Comparison of ENCODE assay signal across 24 cellular contexts in genomic region chr10:43372751-43373445, GRCh38. TPM values are rescaled to one million over a fixed set of nuclear protein-coding genes. Genes with fewer than 3 reads are reported as not detected.
DNase-seq lines count a peak whose midpoint lies in the region; ATAC-seq, FAIRE-seq and TF ChIP-seq lines count a peak whose summit lies in the region.
"Had no signal": no experiment of that assay in that cellular context is flagged by ENCODE, and none has a peak within 500 bp of the region (broad histone marks: within the 10 kb centered on the region; RNA-seq: fewer than 3 reads in every experiment).

No MANE protein-coding gene starts in this region.

- no peak for TF ChIP-seq CTCF in right atrium auricular region (IDR thresholded peaks at IDR 0.05)
- no peak for TF ChIP-seq CTCF in kidney (IDR thresholded peaks at IDR 0.05; ENCODE audit: borderline replicate concordance, extremely low read depth, insufficient read depth)

- intact Hi-C loops in left ventricle myocardium superior (cut with micrococcal nuclease) (no loop called here), kidney (cut with DNase I) (no loop called here), posterior cingulate gyrus (cut with DNase I) (no loop called here)

- H3K4me1 ChIP-seq in right atrium auricular region, result no peaks in the 10 kb centered on the region
- H3K4me1 ChIP-seq in kidney (ENCODE audit: control insufficient read depth in 1 of 2, insufficient read depth in 1 of 2, low read depth in 1 of 2, low read length in 2 of 2), result no peaks in the 10 kb centered on the region

- H3K4me3 ChIP-seq in right atrium auricular region (no peak overlapping the region), kidney (ENCODE audit: low read length in 2 of 2) (peak overlapping the region; percentile 24 to 39)
- H3K4me3 ChIP-seq: heart left ventricle, lung had no signal

- H3K9ac ChIP-seq in kidney (ENCODE audit: low read length in 2 of 2), result peak overlapping the region; percentile 26 to 32

- no peak for FAIRE-seq in kidney (lab: Jason Lieb, UNC)
- FAIRE-seq: G401.6, GM19239, islet of Langerhans, RCC 7860, urothelium cell line had no signal

- no peaks in the 10 kb centered on the region for H3K9me3 ChIP-seq in right atrium auricular region
- no peaks in the 10 kb centered on the region for H3K9me3 ChIP-seq in kidney (ENCODE audit: control insufficient read depth in 1 of 2, low read length in 2 of 2)
- H3K9me3 ChIP-seq: heart left ventricle had no signal

- DNase-seq in left ventricle myocardium superior, result no peak
- DNase-seq in right atrium auricular region (ENCODE audit: low spot score), result no peak
- peak; percentile 15 for DNase-seq in kidney
- DNase-seq in posterior cingulate gyrus, result peak; percentile 42 to 97 (median 76)
- no peak for DNase-seq in NCI-H128 (lab: John Stamatoyannopoulos, UW; ENCODE audit: unreplicated experiment)
- DNase-seq: activated CD4-positive, CD25-positive, alpha-beta regulatory T cell; activated T-cell treated with anti-CD3 and anti-CD28 coated beads, Interleukin-2, amount 50 U/mL, for 48 hours; heart left ventricle; NCI-H1105; NCI-H2081 treated with DMSO at 0.1 percent for 48 hours; NCI-H446 treated with DMSO at 0.1 percent for 48 hours had no signal

- no peaks in the 10 kb centered on the region for H3K36me3 ChIP-seq in right atrium auricular region
- no peaks in the 10 kb centered on the region for H3K36me3 ChIP-seq in kidney (ENCODE audit: control insufficient read depth in 1 of 2, insufficient read depth in 2 of 2, low read length in 2 of 2)
- H3K36me3 ChIP-seq: heart left ventricle had no signal

- H3K27me3 ChIP-seq in right atrium auricular region, result no peaks in the 10 kb centered on the region
- H3K27me3 ChIP-seq: heart left ventricle had no signal

- no peak overlapping the region for H3K27ac ChIP-seq in right atrium auricular region
- peak overlapping the region in 1 of 2 donors; percentile 23 for H3K27ac ChIP-seq in kidney (ENCODE audit: low read depth in 2 of 2, low read length in 2 of 2)
- H3K27ac ChIP-seq: C4-2B had no signal

- ATAC-seq in left ventricle myocardium superior, result peak; percentile 70
- ATAC-seq in activated CD4-positive, CD25-positive, alpha-beta regulatory T cell treated with anti-CD3 and anti-CD28 coated beads, Interleukin-2, amount 50 U/mL, for 24 hours, result no peak
- no peak for ATAC-seq in GM21825 (IDR thresholded peaks at IDR 0.05; ENCODE audit: unreplicated experiment)
- no peak for ATAC-seq in GM19035 (IDR thresholded peaks at IDR 0.05; ENCODE audit: unreplicated experiment)
- ATAC-seq: naive thymus-derived CD8-positive, alpha-beta T cell had no signal

RNA-seq across cellular contexts. Expression of gene FXYD4, which starts 1.5 kb away (rescaled TPM):
- total RNA-seq in left ventricle myocardium superior (not detected), right atrium auricular region (not detected), kidney (109 TPM)
- polyA plus RNA-seq in kidney (ENCODE audit: insufficient read depth, low read depth, low replicate concordance), result 392 TPM
- total RNA-seq: A673; heart left ventricle; naive thymus-derived CD8-positive, alpha-beta T cell; progenitor cell of endocrine pancreas had no signal
- polyA plus RNA-seq: naive thymus-derived CD8-positive, alpha-beta T cell had no signal

RNA-seq across cellular contexts. Expression of gene HNRNPF, which starts 36.1 kb away (rescaled TPM):
- 77.3 TPM for total RNA-seq in left ventricle myocardium superior
- total RNA-seq in right atrium auricular region, result 10 to 100 TPM; 57.8 to 78.7 TPM
- total RNA-seq in kidney, result 190 TPM
- polyA plus RNA-seq in kidney (ENCODE audit: insufficient read depth, low read depth, low replicate concordance), result 74.0 TPM

Comparison
In these comparisons a context has a peak if more than half of its experiments do, and no peak if none do; other contexts are left out.
1. DNase-seq: peak in kidney (single experiment) and posterior cingulate gyrus (10 of 10); none in left ventricle myocardium superior (single experiment), right atrium auricular region (single experiment) and NCI-H128 (single experiment).
2. H3K4me3 ChIP-seq: peak in kidney (2 of 2); none in right atrium auricular region (0 of 2).
3. RNA of gene FXYD4, which starts 1.5 kb away (total RNA-seq): 109 TPM in kidney (single experiment); not detected in left ventricle myocardium superior (single experiment) and not detected in right atrium auricular region; every median in the first group is over 100 times any median in the second.